2 cellular contexts compared by ENCODE assay signal in the genomic region with DNA sequence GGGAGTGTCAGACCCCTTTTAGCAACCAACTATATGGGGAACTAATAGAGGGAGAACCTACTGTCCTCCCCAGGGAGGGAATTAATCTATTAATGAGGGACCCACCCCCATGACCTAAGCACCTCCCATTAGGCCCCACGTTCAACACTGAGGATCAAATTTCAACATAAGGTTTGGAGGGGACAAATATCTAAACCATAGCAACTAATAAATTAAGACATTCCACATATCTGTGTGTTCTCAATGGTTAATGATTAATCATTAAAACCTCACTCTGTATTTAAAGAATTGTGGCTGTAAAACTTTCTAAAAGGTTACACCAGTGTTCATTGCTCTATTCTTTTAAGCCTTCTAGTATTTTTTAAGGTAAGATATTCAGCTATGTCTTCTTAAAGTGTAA.
TF ChIP-seq lines count a peak whose summit lies in the region.

No MANE protein-coding gene starts in this region.

TF ChIP-seq in H1, 55 proteins besides CTCF, POLR2A, EP300 and RAD21:
- TF ChIP-seq ZNF274 (IDR thresholded peaks at IDR 0.05; ENCODE audit: borderline replicate concordance, extremely low read depth, low read length) (no peak), TAF1 (IDR thresholded peaks at IDR 0.05; ENCODE audit: low read depth, low read length) (no peak), CBX5 (IDR thresholded peaks at IDR 0.05; ENCODE audit: low read depth, low read length) (no peak), TCF12 (IDR thresholded peaks at IDR 0.05; ENCODE audit: low read depth, low read length) (no peak), CBX8 (IDR thresholded peaks at IDR 0.05; ENCODE audit: borderline replicate concordance, low read depth, low read length) (no peak), KDM5A (IDR thresholded peaks at IDR 0.05; ENCODE audit: low read length) (no peak), SIN3A (conservative IDR thresholded peaks at IDR 0.05 in 1 of 2, IDR thresholded peaks at IDR 0.05 in 1 of 2; ENCODE audit: low read depth in 1 of 2, low read length in 2 of 2) (no peak), RFX5 (IDR thresholded peaks at IDR 0.05; ENCODE audit: borderline replicate concordance, low read depth, low read length) (no peak), POU5F1 (IDR thresholded peaks at IDR 0.05; ENCODE audit: low read depth, low read length) (no peak), CTBP2 (IDR thresholded peaks at IDR 0.05; ENCODE audit: borderline replicate concordance, insufficient read depth, insufficient read length, low read length) (no peak), BACH1 (IDR thresholded peaks at IDR 0.05; ENCODE audit: low read length) (no peak), SP2 (IDR thresholded peaks at IDR 0.05; ENCODE audit: low read length) (no peak), SAP30 (IDR thresholded peaks at IDR 0.05; ENCODE audit: insufficient read depth, insufficient replicate concordance, low read length) (no peak), POLR2AphosphoS5 (IDR thresholded peaks at IDR 0.05; ENCODE audit: low read depth, low read length) (no peak), JUN (IDR thresholded peaks at IDR 0.05; ENCODE audit: low read depth, low read length) (no peak), ASH2L (IDR thresholded peaks at IDR 0.05; ENCODE audit: low read length) (no peak), GTF2F1 (IDR thresholded peaks at IDR 0.05; ENCODE audit: borderline replicate concordance, low read depth, low read length) (no peak)
- TF ChIP-seq, protein P1, sequence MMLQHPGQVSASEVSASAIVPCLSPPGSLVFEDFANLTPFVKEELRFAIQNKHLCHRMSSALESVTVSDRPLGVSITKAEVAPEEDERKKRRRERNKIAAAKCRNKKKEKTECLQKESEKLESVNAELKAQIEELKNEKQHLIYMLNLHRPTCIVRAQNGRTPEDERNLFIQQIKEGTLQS (IDR thresholded peaks at IDR 0.05; ENCODE audit: insufficient read depth, low read depth, low read length), result no peak
- TF ChIP-seq, protein P2, sequence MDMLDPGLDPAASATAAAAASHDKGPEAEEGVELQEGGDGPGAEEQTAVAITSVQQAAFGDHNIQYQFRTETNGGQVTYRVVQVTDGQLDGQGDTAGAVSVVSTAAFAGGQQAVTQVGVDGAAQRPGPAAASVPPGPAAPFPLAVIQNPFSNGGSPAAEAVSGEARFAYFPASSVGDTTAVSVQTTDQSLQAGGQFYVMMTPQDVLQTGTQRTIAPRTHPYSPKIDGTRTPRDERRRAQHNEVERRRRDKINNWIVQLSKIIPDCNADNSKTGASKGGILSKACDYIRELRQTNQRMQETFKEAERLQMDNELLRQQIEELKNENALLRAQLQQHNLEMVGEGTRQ (IDR thresholded peaks at IDR 0.05; ENCODE audit: low read length), result no peak

TF ChIP-seq in HepG2, 621 proteins besides CTCF, POLR2A, EP300 and RAD21:
- TF ChIP-seq SRSF1 (optimal IDR thresholded peaks at IDR 0.05; ENCODE audit: low read depth, low read length) (no peak), SMYD3 (CRISPR knock-in tag; IDR thresholded peaks at IDR 0.05) (0 out of 2 replicates have a peak, but pooled peaks have one; percentile 43), SIX4 (CRISPR knock-in tag; IDR thresholded peaks at IDR 0.05) (peak; percentile 71), HNRNPUL1 (IDR thresholded peaks at IDR 0.05; ENCODE audit: low read depth, low read length) (peak; percentile 64; the same call in 1 of the 2 replicates), ASH2L (IDR thresholded peaks at IDR 0.05; ENCODE audit: insufficient read length, low read depth, low read length) (peak; percentile 39), ZNF709 (CRISPR knock-in tag; IDR thresholded peaks at IDR 0.05) (no peak), ZNF569 (CRISPR knock-in tag; IDR thresholded peaks at IDR 0.05; ENCODE audit: borderline replicate concordance) (no peak), KDM5A (IDR thresholded peaks at IDR 0.05; ENCODE audit: borderline replicate concordance, low read length) (no peak), ZNF333 (CRISPR knock-in tag; IDR thresholded peaks at IDR 0.05; ENCODE audit: borderline replicate concordance) (no peak), SIN3B (IDR thresholded peaks at IDR 0.05; ENCODE audit: low read length) (no peak), ZNF713 (CRISPR knock-in tag; IDR thresholded peaks at IDR 0.05) (no peak), ZSCAN20 (CRISPR knock-in tag; IDR thresholded peaks at IDR 0.05; ENCODE audit: borderline replicate concordance) (no peak), AHR (CRISPR knock-in tag; IDR thresholded peaks at IDR 0.05) (no peak), CEBPG (CRISPR knock-in tag; IDR thresholded peaks at IDR 0.05) (no peak)
- TF ChIP-seq, protein P3, sequence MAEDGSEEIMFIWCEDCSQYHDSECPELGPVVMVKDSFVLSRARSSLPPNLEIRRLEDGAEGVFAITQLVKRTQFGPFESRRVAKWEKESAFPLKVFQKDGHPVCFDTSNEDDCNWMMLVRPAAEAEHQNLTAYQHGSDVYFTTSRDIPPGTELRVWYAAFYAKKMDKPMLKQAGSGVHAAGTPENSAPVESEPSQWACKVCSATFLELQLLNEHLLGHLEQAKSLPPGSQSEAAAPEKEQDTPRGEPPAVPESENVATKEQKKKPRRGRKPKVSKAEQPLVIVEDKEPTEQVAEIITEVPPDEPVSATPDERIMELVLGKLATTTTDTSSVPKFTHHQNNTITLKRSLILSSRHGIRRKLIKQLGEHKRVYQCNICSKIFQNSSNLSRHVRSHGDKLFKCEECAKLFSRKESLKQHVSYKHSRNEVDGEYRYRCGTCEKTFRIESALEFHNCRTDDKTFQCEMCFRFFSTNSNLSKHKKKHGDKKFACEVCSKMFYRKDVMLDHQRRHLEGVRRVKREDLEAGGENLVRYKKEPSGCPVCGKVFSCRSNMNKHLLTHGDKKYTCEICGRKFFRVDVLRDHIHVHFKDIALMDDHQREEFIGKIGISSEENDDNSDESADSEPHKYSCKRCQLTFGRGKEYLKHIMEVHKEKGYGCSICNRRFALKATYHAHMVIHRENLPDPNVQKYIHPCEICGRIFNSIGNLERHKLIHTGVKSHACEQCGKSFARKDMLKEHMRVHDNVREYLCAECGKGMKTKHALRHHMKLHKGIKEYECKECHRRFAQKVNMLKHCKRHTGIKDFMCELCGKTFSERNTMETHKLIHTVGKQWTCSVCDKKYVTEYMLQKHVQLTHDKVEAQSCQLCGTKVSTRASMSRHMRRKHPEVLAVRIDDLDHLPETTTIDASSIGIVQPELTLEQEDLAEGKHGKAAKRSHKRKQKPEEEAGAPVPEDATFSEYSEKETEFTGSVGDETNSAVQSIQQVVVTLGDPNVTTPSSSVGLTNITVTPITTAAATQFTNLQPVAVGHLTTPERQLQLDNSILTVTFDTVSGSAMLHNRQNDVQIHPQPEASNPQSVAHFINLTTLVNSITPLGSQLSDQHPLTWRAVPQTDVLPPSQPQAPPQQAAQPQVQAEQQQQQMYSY (CRISPR knock-in tag; IDR thresholded peaks at IDR 0.05), result no peak
- TF ChIP-seq, protein P4, sequence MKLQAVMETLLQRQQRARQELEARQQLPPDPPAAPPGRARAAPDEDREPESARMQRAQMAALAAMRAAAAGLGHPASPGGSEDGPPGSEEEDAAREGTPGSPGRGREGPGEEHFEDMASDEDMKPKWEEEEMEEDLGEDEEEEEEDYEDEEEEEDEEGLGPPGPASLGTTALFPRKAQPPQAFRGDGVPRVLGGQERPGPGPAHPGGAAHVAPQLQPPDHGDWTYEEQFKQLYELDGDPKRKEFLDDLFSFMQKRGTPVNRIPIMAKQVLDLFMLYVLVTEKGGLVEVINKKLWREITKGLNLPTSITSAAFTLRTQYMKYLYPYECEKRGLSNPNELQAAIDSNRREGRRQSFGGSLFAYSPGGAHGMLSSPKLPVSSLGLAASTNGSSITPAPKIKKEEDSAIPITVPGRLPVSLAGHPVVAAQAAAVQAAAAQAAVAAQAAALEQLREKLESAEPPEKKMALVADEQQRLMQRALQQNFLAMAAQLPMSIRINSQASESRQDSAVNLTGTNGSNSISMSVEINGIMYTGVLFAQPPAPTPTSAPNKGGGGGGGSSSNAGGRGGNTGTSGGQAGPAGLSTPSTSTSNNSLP (IDR thresholded peaks at IDR 0.05; ENCODE audit: low read depth, low read length), result peak; percentile 50; the same call in 1 of the 2 replicates
- TF ChIP-seq, protein P5, sequence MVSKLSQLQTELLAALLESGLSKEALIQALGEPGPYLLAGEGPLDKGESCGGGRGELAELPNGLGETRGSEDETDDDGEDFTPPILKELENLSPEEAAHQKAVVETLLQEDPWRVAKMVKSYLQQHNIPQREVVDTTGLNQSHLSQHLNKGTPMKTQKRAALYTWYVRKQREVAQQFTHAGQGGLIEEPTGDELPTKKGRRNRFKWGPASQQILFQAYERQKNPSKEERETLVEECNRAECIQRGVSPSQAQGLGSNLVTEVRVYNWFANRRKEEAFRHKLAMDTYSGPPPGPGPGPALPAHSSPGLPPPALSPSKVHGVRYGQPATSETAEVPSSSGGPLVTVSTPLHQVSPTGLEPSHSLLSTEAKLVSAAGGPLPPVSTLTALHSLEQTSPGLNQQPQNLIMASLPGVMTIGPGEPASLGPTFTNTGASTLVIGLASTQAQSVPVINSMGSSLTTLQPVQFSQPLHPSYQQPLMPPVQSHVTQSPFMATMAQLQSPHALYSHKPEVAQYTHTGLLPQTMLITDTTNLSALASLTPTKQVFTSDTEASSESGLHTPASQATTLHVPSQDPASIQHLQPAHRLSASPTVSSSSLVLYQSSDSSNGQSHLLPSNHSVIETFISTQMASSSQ (IDR thresholded peaks at IDR 0.05; ENCODE audit: low read depth), result peak; percentile 66; the same call in 1 of the 2 replicates
- TF ChIP-seq, protein P5 (CRISPR knock-in tag; IDR thresholded peaks at IDR 0.05; ENCODE audit: borderline replicate concordance), result peak; percentile 41; the same call in 1 of the 2 replicates
- TF ChIP-seq, protein P6, sequence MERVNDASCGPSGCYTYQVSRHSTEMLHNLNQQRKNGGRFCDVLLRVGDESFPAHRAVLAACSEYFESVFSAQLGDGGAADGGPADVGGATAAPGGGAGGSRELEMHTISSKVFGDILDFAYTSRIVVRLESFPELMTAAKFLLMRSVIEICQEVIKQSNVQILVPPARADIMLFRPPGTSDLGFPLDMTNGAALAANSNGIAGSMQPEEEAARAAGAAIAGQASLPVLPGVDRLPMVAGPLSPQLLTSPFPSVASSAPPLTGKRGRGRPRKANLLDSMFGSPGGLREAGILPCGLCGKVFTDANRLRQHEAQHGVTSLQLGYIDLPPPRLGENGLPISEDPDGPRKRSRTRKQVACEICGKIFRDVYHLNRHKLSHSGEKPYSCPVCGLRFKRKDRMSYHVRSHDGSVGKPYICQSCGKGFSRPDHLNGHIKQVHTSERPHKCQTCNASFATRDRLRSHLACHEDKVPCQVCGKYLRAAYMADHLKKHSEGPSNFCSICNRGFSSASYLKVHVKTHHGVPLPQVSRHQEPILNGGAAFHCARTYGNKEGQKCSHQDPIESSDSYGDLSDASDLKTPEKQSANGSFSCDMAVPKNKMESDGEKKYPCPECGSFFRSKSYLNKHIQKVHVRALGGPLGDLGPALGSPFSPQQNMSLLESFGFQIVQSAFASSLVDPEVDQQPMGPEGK (CRISPR knock-in tag; IDR thresholded peaks at IDR 0.05), result peak; percentile 33; the same call in 1 of the 2 replicates
- TF ChIP-seq, protein P7, sequence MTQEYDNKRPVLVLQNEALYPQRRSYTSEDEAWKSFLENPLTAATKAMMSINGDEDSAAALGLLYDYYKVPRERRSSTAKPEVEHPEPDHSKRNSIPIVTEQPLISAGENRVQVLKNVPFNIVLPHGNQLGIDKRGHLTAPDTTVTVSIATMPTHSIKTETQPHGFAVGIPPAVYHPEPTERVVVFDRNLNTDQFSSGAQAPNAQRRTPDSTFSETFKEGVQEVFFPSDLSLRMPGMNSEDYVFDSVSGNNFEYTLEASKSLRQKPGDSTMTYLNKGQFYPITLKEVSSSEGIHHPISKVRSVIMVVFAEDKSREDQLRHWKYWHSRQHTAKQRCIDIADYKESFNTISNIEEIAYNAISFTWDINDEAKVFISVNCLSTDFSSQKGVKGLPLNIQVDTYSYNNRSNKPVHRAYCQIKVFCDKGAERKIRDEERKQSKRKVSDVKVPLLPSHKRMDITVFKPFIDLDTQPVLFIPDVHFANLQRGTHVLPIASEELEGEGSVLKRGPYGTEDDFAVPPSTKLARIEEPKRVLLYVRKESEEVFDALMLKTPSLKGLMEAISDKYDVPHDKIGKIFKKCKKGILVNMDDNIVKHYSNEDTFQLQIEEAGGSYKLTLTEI (CRISPR knock-in tag; conservative IDR thresholded peaks at IDR 0.05), result no peak
